Comparison of ENCODE assay signal across 10 cellular contexts in the genomic region with DNA sequence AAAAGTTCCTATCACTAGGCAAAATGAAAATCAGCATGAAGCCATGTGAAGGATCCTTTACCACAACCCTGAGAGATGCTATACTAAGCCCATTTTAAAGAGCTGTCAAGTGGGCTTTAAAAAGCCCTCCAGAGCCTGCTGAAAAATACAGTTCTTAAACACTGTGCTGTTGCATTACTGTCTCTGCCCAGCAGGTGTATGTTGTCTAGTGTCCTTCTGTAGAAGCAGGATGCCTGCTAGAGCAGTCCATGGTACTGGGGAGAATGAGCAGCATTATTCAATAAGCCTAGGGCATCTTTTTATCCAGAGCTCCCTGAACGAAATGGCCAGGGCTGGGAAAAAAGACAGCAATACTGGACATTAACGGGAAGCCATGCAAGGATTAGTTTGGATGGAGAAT.
DNase-seq lines count a peak whose midpoint lies in the region; TF ChIP-seq lines count a peak whose summit lies in the region.
"Had no signal": no experiment of that assay in that cellular context is flagged by ENCODE, and none has a peak within 500 bp of the region (broad histone marks: within the 10 kb centered on the region; RNA-seq: fewer than 3 reads in every experiment).

No MANE protein-coding gene starts in this region.

- peaks cover 3% of the 10 kb centered on the region in 2 donors for H3K27me3 Mint-ChIP-seq in CD4-positive, alpha-beta memory T cell
- H3K27me3 Mint-ChIP-seq: activated B cell treated with CpG ODN at 0.5 μM for 24 hours had no signal

- DNase-seq in HEK293T (ENCODE audit: extremely low spot score) (peak; percentile 37), NCI-H1694 treated with DMSO at 0.1 percent for 48 hours (lab: John Stamatoyannopoulos, UW) (peak; percentile 33), epithelial cell of proximal tubule (ENCODE audit: low read depth) (no peak), hypothalamus (lab: John Stamatoyannopoulos, UW) (no peak), activated T-cell treated with anti-CD3 and anti-CD28 coated beads for 4 hours (no peak), sigmoid colon (no peak)
- no peak for DNase-seq in CD4-positive, alpha-beta memory T cell
- DNase-seq: activated B cell treated with CpG ODN at 0.5 μM for 24 hours, naive B cell had no signal

- WGBS in sigmoid colon, 2 donors, result 91% methylated on average over 2 of the region's 2 CpGs

- POLR2A ChIA-PET in HEK293T (lab: Yijun Ruan, JAX), result no interaction called here
- POLR2A ChIA-PET in CD4-positive, alpha-beta memory T cell (lab: Charles Lee; ENCODE audit: partially characterized antibody), result no interaction called here

- intact Hi-C loops in CD4-positive, alpha-beta memory T cell (cut with micrococcal nuclease), result no loop called here
- intact Hi-C loops in sigmoid colon (cut with DNase I), result no loop called here

- no peaks in the 10 kb centered on the region for H3K36me3 ChIP-seq in CD4-positive, alpha-beta memory T cell (ENCODE audit: insufficient read depth, low read length)
- no peaks in the 10 kb centered on the region for H3K36me3 ChIP-seq in sigmoid colon

- H3K4me1 Mint-ChIP-seq in CD4-positive, alpha-beta memory T cell, result no peaks in the 10 kb centered on the region
- H3K4me1 Mint-ChIP-seq: activated B cell treated with CpG ODN at 0.5 μM for 24 hours, naive B cell had no signal

- no peak for TF ChIP-seq POLR2A in sigmoid colon (IDR thresholded peaks at IDR 0.05)

- no peak for TF ChIP-seq EP300 in sigmoid colon (IDR thresholded peaks at IDR 0.05)

- H3K9me3 ChIP-seq in CD4-positive, alpha-beta memory T cell (ENCODE audit: control insufficient read depth in 1 of 2, low read length in 2 of 2), result no peaks in the 10 kb centered on the region
- no peaks in the 10 kb centered on the region for H3K9me3 ChIP-seq in sigmoid colon

- H3K27ac Mint-ChIP-seq in CD4-positive, alpha-beta memory T cell, result no peak overlapping the region
- H3K27ac Mint-ChIP-seq: activated B cell treated with CpG ODN at 0.5 μM for 24 hours, naive B cell had no signal

- no peaks in the 10 kb centered on the region for H3K27me3 ChIP-seq in CD4-positive, alpha-beta memory T cell (ENCODE audit: insufficient read depth, low read length)
- H3K27me3 ChIP-seq in sigmoid colon, result no peaks in the 10 kb centered on the region

- H3K4me3 Mint-ChIP-seq in CD4-positive, alpha-beta memory T cell, result no peak overlapping the region
- H3K4me3 Mint-ChIP-seq: activated B cell treated with CpG ODN at 0.5 μM for 24 hours, naive B cell had no signal

- no peaks in the 10 kb centered on the region for H3K36me3 Mint-ChIP-seq in CD4-positive, alpha-beta memory T cell
- H3K36me3 Mint-ChIP-seq: naive B cell had no signal

- no peaks in the 10 kb centered on the region for H3K4me1 ChIP-seq in CD4-positive, alpha-beta memory T cell (ENCODE audit: insufficient read depth, low read length)
- H3K4me1 ChIP-seq in sigmoid colon, result no peaks in the 10 kb centered on the region

- no peak overlapping the region for H3K27ac ChIP-seq in CD4-positive, alpha-beta memory T cell (ENCODE audit: low read depth, low read length)
- no peak overlapping the region for H3K27ac ChIP-seq in sigmoid colon

- CTCF ChIA-PET in HEK293T (lab: Yijun Ruan, JAX), result interaction anchor here (1.7 kb wide), 1 partner anchor 9 kb away, joined by 6 read pairs; no protein-coding TSS in a partner anchor
- CTCF ChIA-PET in CD4-positive, alpha-beta memory T cell (lab: Charles Lee; ENCODE audit: partially characterized antibody), result no interaction called here

- H3K9me3 Mint-ChIP-seq in CD4-positive, alpha-beta memory T cell, result peaks cover 0 to 2% (median 0%) of the 10 kb centered on the region in 8 donors
- H3K9me3 Mint-ChIP-seq: activated B cell treated with CpG ODN at 0.5 μM for 24 hours had no signal

- H3K4me3 ChIP-seq in GM12875 (ENCODE audit: low read depth, low read length) (no peak overlapping the region), epithelial cell of proximal tubule (ENCODE audit: low read depth, low read length) (no peak overlapping the region), sigmoid colon (no peak overlapping the region)
- no peak overlapping the region for H3K4me3 ChIP-seq in CD4-positive, alpha-beta memory T cell (ENCODE audit: low read length in 2 of 2)

- TF ChIP-seq CTCF in GM12875 (IDR thresholded peaks at IDR 0.05; ENCODE audit: borderline replicate concordance, insufficient read depth, low read depth, low read length) (peak; percentile 50; the same call in 1 of the 2 replicates), epithelial cell of proximal tubule (conservative IDR thresholded peaks at IDR 0.05; ENCODE audit: low read depth, low read length) (peak; percentile 52), sigmoid colon (IDR thresholded peaks at IDR 0.05) (no peak)

TF ChIP-seq in HEK293T, 16 proteins besides CTCF, POLR2A, EP300 and RAD21:
- TF ChIP-seq ARNT (IDR thresholded peaks at IDR 0.05) (no peak), ZNF384 (IDR thresholded peaks at IDR 0.05) (no peak), BHLHE40 (IDR thresholded peaks at IDR 0.05; ENCODE audit: borderline replicate concordance) (no peak)

Comparison
In these comparisons a context has a peak if more than half of its experiments do, and no peak if none do; other contexts are left out.
1. CTCF ChIP-seq: peak in GM12875 (single experiment) and epithelial cell of proximal tubule (single experiment); none in sigmoid colon (0 of 4).
2. DNase-seq: peak in HEK293T (single experiment) and NCI-H1694 treated with DMSO at 0.1 percent for 48 hours (single experiment); none in epithelial cell of proximal tubule (single experiment), hypothalamus (0 of 51), activated T-cell treated with anti-CD3 and anti-CD28 coated beads for 4 hours (single experiment), CD4-positive, alpha-beta memory T cell (0 of 5) and sigmoid colon (single experiment).